8 cellular contexts compared by ENCODE assay signal in the genomic region with DNA sequence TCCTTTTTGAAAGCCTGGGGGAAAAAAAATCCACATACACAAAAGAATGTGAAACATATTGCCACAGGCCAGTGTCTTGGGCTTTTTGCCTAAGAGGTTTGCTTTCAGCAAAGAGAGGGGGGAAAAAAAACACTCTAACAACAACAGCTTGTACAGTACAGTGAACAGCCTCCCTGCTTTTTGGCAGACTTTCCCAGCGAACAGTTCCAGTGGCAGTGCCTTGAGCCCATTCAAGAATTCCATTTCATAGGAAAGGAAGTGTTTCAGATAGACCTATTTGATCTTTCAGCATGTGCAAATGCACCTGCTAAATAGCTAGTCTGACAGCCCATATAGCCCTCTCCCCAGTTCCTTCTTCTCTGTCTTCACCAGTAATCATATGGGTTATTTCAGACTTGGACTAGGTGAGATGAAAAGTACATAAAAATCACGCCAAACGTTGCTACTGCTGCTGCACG. TPM values are rescaled to one million over a fixed set of nuclear protein-coding genes. Genes with fewer than 3 reads are reported as not detected.
DNase-seq lines count a peak whose midpoint lies in the region; ATAC-seq and TF ChIP-seq lines count a peak whose summit lies in the region.

No MANE protein-coding gene starts in this region.

- H3K27me3 ChIP-seq in A673 (replicated peaks; ENCODE audit: insufficient read depth, low read depth, low read length, poor library complexity) (no peaks in the 10 kb centered on the region), neuron (ENCODE audit: insufficient read depth, low read length) (no peaks in the 10 kb centered on the region)

- intact Hi-C loops in A673 (cut with micrococcal nuclease; ENCODE audit: unreplicated experiment), result no loop called here

- H3K4me1 ChIP-seq in A673 (ENCODE audit: insufficient read depth, low read length, poor library complexity, severe bottlenecking), result peaks cover 25% of the 10 kb centered on the region
- H3K4me1 ChIP-seq in neuron (ENCODE audit: insufficient read depth, low read length), result peaks cover 14% of the 10 kb centered on the region

- CTCF ChIA-PET in A673 (lab: Charles Lee), result interaction anchor here (0.9 kb wide), 1 partner anchor 41 kb away, joined by 3 read pairs; no protein-coding TSS in a partner anchor

- no peaks in the 10 kb centered on the region for H3K36me3 ChIP-seq in A673 (ENCODE audit: insufficient read depth, low read length, poor library complexity, severe bottlenecking)
- H3K36me3 ChIP-seq in neuron (ENCODE audit: insufficient read depth, low read length), result no peaks in the 10 kb centered on the region

- ATAC-seq in GM18867 (IDR thresholded peaks at IDR 0.05; ENCODE audit: unreplicated experiment) (peak; percentile 49), HG03103 (IDR thresholded peaks at IDR 0.05; ENCODE audit: low read depth, unreplicated experiment) (peak; percentile 34)

- peak overlapping the region; percentile 57 for H3K4me3 ChIP-seq in A673 (ENCODE audit: low read depth, low read length, poor library complexity, severe bottlenecking)
- H3K4me3 ChIP-seq in fibroblast of the aortic adventitia (ENCODE audit: low read depth, low read length), result peak overlapping the region; percentile 81
- peak overlapping the region; percentile 58 for H3K4me3 ChIP-seq in neuron (ENCODE audit: low read length)

- POLR2A ChIA-PET in A673 (lab: Charles Lee; ENCODE audit: low non-redundant PET), result no interaction called here

- H2AFZ ChIP-seq in neuron (ENCODE audit: low read depth, low read length), result peak overlapping the region; percentile 71

- no peak for TF ChIP-seq CTCF in A673 (conservative IDR thresholded peaks at IDR 0.05; ENCODE audit: low read depth, low read length)
- TF ChIP-seq CTCF in fibroblast of the aortic adventitia (IDR thresholded peaks at IDR 0.05; ENCODE audit: insufficient read depth, low read length), result no peak

- peak overlapping the region; percentile 74 for H3K27ac ChIP-seq in A673 (ENCODE audit: low read depth, low read length, poor library complexity, severe bottlenecking)

- TSS peak; percentile 68 for BruUV-seq in A673 (replicated peaks; lab: Mats Ljungman, UMichigan)

- H3K9me3 ChIP-seq in A673 (ENCODE audit: low read depth, low read length, poor library complexity, severe bottlenecking) (no peaks in the 10 kb centered on the region), neuron (ENCODE audit: low read length) (no peaks in the 10 kb centered on the region)

- DNase-seq in A673 (ENCODE audit: low spot score) (peak; percentile 24), T1000 (lab: John Stamatoyannopoulos, UW) (peak; percentile 5), fibroblast of the aortic adventitia (ENCODE audit: low read depth) (peak; percentile 86), NCI-H2171 (lab: John Stamatoyannopoulos, UW) (no peak), DMS79 (lab: John Stamatoyannopoulos, UW) (no peak)

RNA-seq across cellular contexts. Expression of gene ARHGAP18, which starts 0.5 kb away (rescaled TPM):
- total RNA-seq in A673 (2021) (12.7 and 14.2 TPM in 2 replicates), fibroblast of the aortic adventitia (ENCODE audit: low replicate concordance) (26.2 and 65.8 TPM in 2 replicates)

Comparison
In these comparisons a context has a peak if more than half of its experiments do, and no peak if none do; other contexts are left out.
1. DNase-seq: peak in A673 (single experiment), T1000 (single experiment) and fibroblast of the aortic adventitia (single experiment); none in NCI-H2171 (single experiment) and DMS79 (single experiment).
2. Peak in every context shown above with its lines, with median percentiles within 50 percentile points of each other: H3K4me3 ChIP-seq.